ENCODE assay signal across 8 cellular contexts in the genomic region with DNA sequence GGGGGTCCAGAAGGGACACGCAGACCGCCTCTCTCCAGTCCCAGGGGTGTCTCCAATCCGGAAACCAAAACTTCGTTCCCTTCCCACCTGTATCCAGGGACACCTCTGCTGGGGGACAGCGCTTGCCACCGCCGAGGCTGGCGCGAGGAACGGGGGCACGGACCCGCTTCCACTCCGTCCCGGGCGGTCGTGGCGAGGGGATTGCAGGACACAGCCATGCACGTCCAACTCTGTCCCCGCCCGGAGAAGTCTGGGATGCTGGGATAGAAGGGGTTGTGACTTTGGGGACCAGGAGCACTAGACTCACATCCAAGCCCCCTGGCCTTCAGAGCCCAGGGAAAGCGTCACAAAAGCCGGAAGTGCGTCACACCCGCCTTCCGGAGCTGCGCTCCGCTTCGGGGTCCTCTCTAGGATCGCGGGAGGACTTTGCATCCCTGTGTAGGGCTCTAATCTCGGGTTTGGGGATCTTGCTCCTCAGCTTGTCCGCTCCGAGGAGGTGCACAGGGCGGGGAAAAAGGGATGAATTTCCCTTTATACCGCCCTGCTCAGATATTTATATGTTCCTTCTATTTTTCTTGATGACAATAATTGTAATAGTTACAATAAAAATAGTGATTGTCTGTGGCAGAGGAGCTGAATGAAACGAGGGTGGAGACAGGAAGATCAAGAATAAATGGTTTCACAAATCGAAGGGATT.
A peak's percentile ranks its signal among the peaks of the same experiment; 100 is the strongest.
DNase-seq lines count a peak whose midpoint lies in the region; ATAC-seq lines count a peak whose summit lies in the region.

A gene (minus strand): TSS at position 348 of the 697 bp plus-strand sequence. CDS start 3,707 bp downstream, outside the sequence.

- peak within 1 kb of the TSS; percentile 99 for H2AFZ ChIP-seq in ACC112 (ENCODE audit: low read length, unreplicated experiment)

- peaks cover 6% of the 10 kb centered on the region for H3K4me1 ChIP-seq in ACC112 (ENCODE audit: control insufficient read depth, insufficient read depth, low read length, unreplicated experiment)

- H3K4me3 ChIP-seq in ACC112 (ENCODE audit: low read depth, low read length), result peak within 1 kb of the TSS; percentile 98

- no peaks in the 10 kb centered on the region for H3K27me3 ChIP-seq in ACC112 (ENCODE audit: insufficient read depth, low read length)

- H3K36me3 ChIP-seq in ACC112 (ENCODE audit: insufficient read depth, low read length), result peaks cover 19% of the 10 kb centered on the region

- H3K79me2 ChIP-seq in ACC112 (ENCODE audit: control insufficient read depth, insufficient read depth, low read length, unreplicated experiment), result peaks cover 19% of the 10 kb centered on the region

- peak within 1 kb of the TSS; percentile 53 for H3K27ac ChIP-seq in ACC112 (ENCODE audit: low read depth, low read length)

- ATAC-seq in GM18867 (IDR thresholded peaks at IDR 0.05; ENCODE audit: unreplicated experiment) (peak; percentile 96), HG03135 (IDR thresholded peaks at IDR 0.05; ENCODE audit: unreplicated experiment) (peak; percentile 87)

- peak; percentile 97 for DNase-seq in NCI-H2227 (lab: John Stamatoyannopoulos, UW; ENCODE audit: unreplicated experiment)
- DNase-seq in activated CD4-positive, CD25-positive, alpha-beta regulatory T cell treated with anti-CD3 and anti-CD28 coated beads, Interleukin-2, amount 50 U/mL, for 16 hours (ENCODE audit: low read depth, low spot score), result peak; percentile 69
- peak; percentile 96 for DNase-seq in cerebellar cortex (ENCODE audit: low spot score)
- peak; percentile 89 for DNase-seq in islet precursor cell
- DNase-seq in stimulated activated CD4-positive, alpha-beta T cell treated with anti-CD3 and anti-CD28 coated beads, Interleukin-12 subunit alpha, Interleukin-12 subunit beta, amount 100 ng/mL, for 4 hours, result peak; percentile 80

Comparison
In these comparisons a context has a peak if more than half of its experiments do, and no peak if none do; other contexts are left out.
1. Peak in every context shown above with its lines: DNase-seq, ATAC-seq, H3K4me3 ChIP-seq and H3K27ac ChIP-seq.